10 cellular contexts compared by ENCODE assay signal in the genomic region with DNA sequence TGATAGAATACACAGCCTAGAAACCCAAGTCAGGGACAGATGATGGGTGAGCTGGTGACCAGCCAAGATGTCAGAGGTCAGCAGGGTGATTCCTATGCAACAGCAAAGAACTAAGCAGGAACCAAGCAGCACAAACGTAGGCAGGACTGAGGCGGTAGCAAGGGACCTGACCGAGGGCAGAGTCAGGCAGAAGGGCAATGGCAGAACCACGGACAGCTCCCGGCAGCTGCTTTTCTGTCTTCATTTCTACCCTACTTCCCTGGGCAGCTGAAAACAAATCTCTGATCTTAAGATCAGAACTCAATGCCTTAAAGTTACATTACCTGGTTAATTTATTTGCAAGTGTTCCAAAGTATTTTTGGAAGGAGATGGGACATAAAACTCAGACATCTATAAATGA.
DNase-seq lines count a peak whose midpoint lies in the region; ATAC-seq and FAIRE-seq lines count a peak whose summit lies in the region.
"Had no signal": no experiment of that assay in that cellular context is flagged by ENCODE, and none has a peak within 500 bp of the region (broad histone marks: within the 10 kb centered on the region; RNA-seq: fewer than 3 reads in every experiment).

No MANE protein-coding gene starts in this region.

- no peak for ATAC-seq in activated CD8-positive, alpha-beta T cell treated with anti-CD3 and anti-CD28 coated beads, Interleukin-2, amount 10 ng/mL, durations not matched to agents 7 days and 5 days
- no peak for ATAC-seq in activated T-cell treated with anti-CD3 and anti-CD28 coated beads, Interleukin-2, amount 50 U/mL, for 4 hours

- H3K27ac Mint-ChIP-seq in activated CD8-positive, alpha-beta T cell treated with anti-CD3 and anti-CD28 coated beads, Interleukin-2, amount 10 ng/mL, durations not matched to agents 7 days and 5 days, result no peak overlapping the region

- no peaks in the 10 kb centered on the region for H3K27me3 Mint-ChIP-seq in activated CD8-positive, alpha-beta T cell treated with anti-CD3 and anti-CD28 coated beads, Interleukin-2, amount 10 ng/mL, durations not matched to agents 7 days and 5 days (ENCODE audit: low read depth)
- peaks cover 8% of the 10 kb centered on the region for H3K27me3 Mint-ChIP-seq in activated T-cell treated with anti-CD3 and anti-CD28 coated beads, Interleukin-2, amount 50 U/mL, for 4 hours (ENCODE audit: low read depth)

- POLR2A ChIA-PET in activated CD8-positive, alpha-beta T cell treated with anti-CD3 and anti-CD28 coated beads, Interleukin-2, amount 10 ng/mL, durations not matched to agents 7 days and 5 days (lab: Charles Lee), result no interaction called here

- DNase-seq in COLO829 (ENCODE audit: low spot score), result peak; percentile 10
- peak; percentile 15 for DNase-seq in HTR-8/SVneo (ENCODE audit: insufficient read length, low spot score)
- peak; percentile 40 for DNase-seq in activated CD8-positive, alpha-beta T cell treated with anti-CD3 and anti-CD28 coated beads, Interleukin-2, amount 10 ng/mL, durations not matched to agents 7 days and 5 days
- peak; percentile 83 for DNase-seq in iPS-NIHi7 (ENCODE audit: extremely low spot score)
- no peak for DNase-seq in activated T-cell treated with anti-CD3 and anti-CD28 coated beads, Interleukin-2, amount 50 U/mL, for 4 hours
- DNase-seq in activated CD8-positive, alpha-beta memory T cell treated with anti-CD3 and anti-CD28 coated beads, Interleukin-2, amount 50 U/mL, for 4 hours, result no peak
- no peak for DNase-seq in GM19238 (ENCODE audit: insufficient read length, low spot score)
- no peak for DNase-seq in DMS114 treated with DMSO at 0.1 percent for 48 hours (lab: John Stamatoyannopoulos, UW; ENCODE audit: unreplicated experiment)
- DNase-seq: GOT3, NCI-H1048 had no signal

- no peaks in the 10 kb centered on the region for H3K36me3 Mint-ChIP-seq in activated CD8-positive, alpha-beta T cell treated with anti-CD3 and anti-CD28 coated beads, Interleukin-2, amount 10 ng/mL, durations not matched to agents 7 days and 5 days (ENCODE audit: low read depth)
- peaks cover 4% of the 10 kb centered on the region for H3K36me3 Mint-ChIP-seq in activated T-cell treated with anti-CD3 and anti-CD28 coated beads, Interleukin-2, amount 50 U/mL, for 4 hours (ENCODE audit: insufficient read depth)

- H3K4me3 Mint-ChIP-seq in activated CD8-positive, alpha-beta T cell treated with anti-CD3 and anti-CD28 coated beads, Interleukin-2, amount 10 ng/mL, durations not matched to agents 7 days and 5 days, result no peak overlapping the region
- H3K4me3 Mint-ChIP-seq in activated T-cell treated with anti-CD3 and anti-CD28 coated beads, Interleukin-2, amount 50 U/mL, for 4 hours, result no peak overlapping the region

- no peak for FAIRE-seq in HTR-8/SVneo (lab: Jason Lieb, UNC)

- no peaks in the 10 kb centered on the region for H3K4me1 Mint-ChIP-seq in activated CD8-positive, alpha-beta T cell treated with anti-CD3 and anti-CD28 coated beads, Interleukin-2, amount 10 ng/mL, durations not matched to agents 7 days and 5 days (ENCODE audit: low read depth)
- no peaks in the 10 kb centered on the region for H3K4me1 Mint-ChIP-seq in activated T-cell treated with anti-CD3 and anti-CD28 coated beads, Interleukin-2, amount 50 U/mL, for 4 hours (ENCODE audit: low read depth)

- CTCF ChIA-PET in activated CD8-positive, alpha-beta T cell treated with anti-CD3 and anti-CD28 coated beads, Interleukin-2, amount 10 ng/mL, durations not matched to agents 7 days and 5 days (lab: Charles Lee), result no interaction called here

- H3K9me3 Mint-ChIP-seq in activated CD8-positive, alpha-beta T cell treated with anti-CD3 and anti-CD28 coated beads, Interleukin-2, amount 10 ng/mL, durations not matched to agents 7 days and 5 days (ENCODE audit: insufficient read depth), result no peaks in the 10 kb centered on the region
- H3K9me3 Mint-ChIP-seq in activated T-cell treated with anti-CD3 and anti-CD28 coated beads, Interleukin-2, amount 50 U/mL, for 4 hours, result peaks cover 6% of the 10 kb centered on the region

Comparison
In these comparisons a context has a peak if more than half of its experiments do, and no peak if none do; other contexts are left out.
1. DNase-seq: peak in COLO829 (single experiment), HTR-8/SVneo (single experiment), activated CD8-positive, alpha-beta T cell treated with anti-CD3 and anti-CD28 coated beads, Interleukin-2, amount 10 ng/mL, durations not matched to agents 7 days and 5 days (single experiment) and iPS-NIHi7 (single experiment); none in activated T-cell treated with anti-CD3 and anti-CD28 coated beads, Interleukin-2, amount 50 U/mL, for 4 hours (single experiment), activated CD8-positive, alpha-beta memory T cell treated with anti-CD3 and anti-CD28 coated beads, Interleukin-2, amount 50 U/mL, for 4 hours (single experiment), GM19238 (single experiment) and DMS114 treated with DMSO at 0.1 percent for 48 hours (single experiment).